Comparison of ENCODE assay signal across 1 cellular context in the genomic region with DNA sequence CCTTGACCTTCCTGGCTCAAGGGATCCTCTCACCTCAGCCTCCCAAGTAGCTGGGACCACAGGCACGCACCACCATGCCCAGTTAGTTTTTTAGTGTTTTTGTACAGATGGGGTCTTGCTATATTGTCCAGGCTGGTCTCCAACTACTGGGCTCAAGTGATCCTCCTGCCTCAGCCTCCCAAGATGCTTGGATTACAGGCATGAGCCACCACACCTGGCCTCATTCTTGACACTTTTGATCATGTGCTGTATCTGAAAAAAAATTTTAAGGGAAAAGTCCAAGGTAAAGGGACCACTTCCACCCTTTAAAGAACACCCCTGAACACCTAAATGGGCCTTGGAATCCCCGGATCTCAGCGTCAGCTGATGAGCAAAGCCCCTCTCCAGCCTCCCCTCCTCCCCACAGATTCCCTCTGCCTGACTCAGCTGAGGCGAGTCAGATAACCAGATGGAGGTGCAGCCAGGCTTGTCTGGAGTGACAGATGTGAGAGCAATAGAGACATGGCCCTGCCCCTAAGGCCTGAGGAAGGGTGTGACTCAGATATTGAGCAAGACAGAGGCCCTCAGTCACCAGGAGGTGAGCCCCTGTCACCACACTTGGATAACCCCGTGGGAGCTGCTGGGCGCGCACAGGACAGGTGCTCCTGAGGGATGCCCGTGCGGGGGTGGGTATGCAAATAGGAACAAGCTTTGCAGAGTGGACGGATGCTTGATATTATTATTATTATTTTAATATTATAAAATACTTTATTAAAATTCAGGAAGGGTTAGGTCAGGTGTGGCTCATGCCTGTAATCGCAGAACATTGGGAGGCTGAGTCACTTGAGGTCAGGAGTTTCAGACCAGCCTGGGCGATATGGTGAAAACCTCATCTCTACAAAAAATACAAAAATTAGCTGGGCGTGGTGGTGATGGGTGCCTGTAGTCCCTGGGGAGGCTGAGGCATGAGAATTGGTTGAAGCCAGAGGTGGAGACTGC.
A peak's percentile ranks its signal among the peaks of the same experiment; 100 is the strongest.
TF ChIP-seq lines count a peak whose summit lies in the region.

No MANE protein-coding gene starts in this region.

TF ChIP-seq in GM12878, 131 proteins besides CTCF, POLR2A, EP300 and RAD21 (continued from another document):
- peak; percentile 71 for TF ChIP-seq RUNX3 (IDR thresholded peaks at IDR 0.05; ENCODE audit: low read length)
- no peak for TF ChIP-seq RCOR1 (conservative IDR thresholded peaks at IDR 0.05; ENCODE audit: low read depth, low read length)
- no peak for TF ChIP-seq SMAD5 (IDR thresholded peaks at IDR 0.05; ENCODE audit: low read depth)
- TF ChIP-seq TCF12 (IDR thresholded peaks at IDR 0.05; ENCODE audit: low read depth, low read length) = peak; percentile 77
- TF ChIP-seq ETV6 (conservative IDR thresholded peaks at IDR 0.05 in 1 of 2, IDR thresholded peaks at IDR 0.05 in 1 of 2; ENCODE audit: borderline replicate concordance in 1 of 2, low read depth in 1 of 2) = peak in 1 of 2 experiments; percentile 33; a peak in 1 of 4 replicates
- peak; percentile 92 for TF ChIP-seq MEF2B (IDR thresholded peaks at IDR 0.05; ENCODE audit: partially characterized antibody, poor library complexity, severe bottlenecking)
- TF ChIP-seq BRCA1 (IDR thresholded peaks at IDR 0.05; ENCODE audit: low read depth, low read length) = no peak
- TF ChIP-seq WRNIP1 (IDR thresholded peaks at IDR 0.05; ENCODE audit: borderline replicate concordance, low read depth, low read length) = no peak
- TF ChIP-seq, protein P1, sequence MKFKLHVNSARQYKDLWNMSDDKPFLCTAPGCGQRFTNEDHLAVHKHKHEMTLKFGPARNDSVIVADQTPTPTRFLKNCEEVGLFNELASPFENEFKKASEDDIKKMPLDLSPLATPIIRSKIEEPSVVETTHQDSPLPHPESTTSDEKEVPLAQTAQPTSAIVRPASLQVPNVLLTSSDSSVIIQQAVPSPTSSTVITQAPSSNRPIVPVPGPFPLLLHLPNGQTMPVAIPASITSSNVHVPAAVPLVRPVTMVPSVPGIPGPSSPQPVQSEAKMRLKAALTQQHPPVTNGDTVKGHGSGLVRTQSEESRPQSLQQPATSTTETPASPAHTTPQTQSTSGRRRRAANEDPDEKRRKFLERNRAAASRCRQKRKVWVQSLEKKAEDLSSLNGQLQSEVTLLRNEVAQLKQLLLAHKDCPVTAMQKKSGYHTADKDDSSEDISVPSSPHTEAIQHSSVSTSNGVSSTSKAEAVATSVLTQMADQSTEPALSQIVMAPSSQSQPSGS (IDR thresholded peaks at IDR 0.05; ENCODE audit: low read length) = no peak
- 0 out of 2 replicates have a peak, but pooled peaks have one; percentile 46 for TF ChIP-seq TBL1XR1 (IDR thresholded peaks at IDR 0.05; ENCODE audit: low read depth, low read length)
- TF ChIP-seq RAD51 (IDR thresholded peaks at IDR 0.05) = 0 out of 2 replicates have a peak, but pooled peaks have one; percentile 14
- TF ChIP-seq MTA2 (IDR thresholded peaks at IDR 0.05; ENCODE audit: low read depth) = peak; percentile 52; the same call in 1 of the 2 replicates
- TF ChIP-seq NR2F1 (conservative IDR thresholded peaks at IDR 0.05) = peak; percentile 87
- TF ChIP-seq NBN (IDR thresholded peaks at IDR 0.05) = peak; percentile 52; the same call in 1 of the 2 replicates
- peak; percentile 21; the same call in 1 of the 2 replicates for TF ChIP-seq BACH1 (IDR thresholded peaks at IDR 0.05; ENCODE audit: borderline replicate concordance)
- TF ChIP-seq CREM (IDR thresholded peaks at IDR 0.05; ENCODE audit: low read depth) = peak; percentile 68; the same call in 1 of the 2 replicates
- peak; percentile 76 for TF ChIP-seq JUNB (IDR thresholded peaks at IDR 0.05)
- TF ChIP-seq, protein P2, sequence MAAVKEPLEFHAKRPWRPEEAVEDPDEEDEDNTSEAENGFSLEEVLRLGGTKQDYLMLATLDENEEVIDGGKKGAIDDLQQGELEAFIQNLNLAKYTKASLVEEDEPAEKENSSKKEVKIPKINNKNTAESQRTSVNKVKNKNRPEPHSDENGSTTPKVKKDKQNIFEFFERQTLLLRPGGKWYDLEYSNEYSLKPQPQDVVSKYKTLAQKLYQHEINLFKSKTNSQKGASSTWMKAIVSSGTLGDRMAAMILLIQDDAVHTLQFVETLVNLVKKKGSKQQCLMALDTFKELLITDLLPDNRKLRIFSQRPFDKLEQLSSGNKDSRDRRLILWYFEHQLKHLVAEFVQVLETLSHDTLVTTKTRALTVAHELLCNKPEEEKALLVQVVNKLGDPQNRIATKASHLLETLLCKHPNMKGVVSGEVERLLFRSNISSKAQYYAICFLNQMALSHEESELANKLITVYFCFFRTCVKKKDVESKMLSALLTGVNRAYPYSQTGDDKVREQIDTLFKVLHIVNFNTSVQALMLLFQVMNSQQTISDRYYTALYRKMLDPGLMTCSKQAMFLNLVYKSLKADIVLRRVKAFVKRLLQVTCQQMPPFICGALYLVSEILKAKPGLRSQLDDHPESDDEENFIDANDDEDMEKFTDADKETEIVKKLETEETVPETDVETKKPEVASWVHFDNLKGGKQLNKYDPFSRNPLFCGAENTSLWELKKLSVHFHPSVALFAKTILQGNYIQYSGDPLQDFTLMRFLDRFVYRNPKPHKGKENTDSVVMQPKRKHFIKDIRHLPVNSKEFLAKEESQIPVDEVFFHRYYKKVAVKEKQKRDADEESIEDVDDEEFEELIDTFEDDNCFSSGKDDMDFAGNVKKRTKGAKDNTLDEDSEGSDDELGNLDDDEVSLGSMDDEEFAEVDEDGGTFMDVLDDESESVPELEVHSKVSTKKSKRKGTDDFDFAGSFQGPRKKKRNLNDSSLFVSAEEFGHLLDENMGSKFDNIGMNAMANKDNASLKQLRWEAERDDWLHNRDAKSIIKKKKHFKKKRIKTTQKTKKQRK (IDR thresholded peaks at IDR 0.05; ENCODE audit: low read depth, low read length) = no peak
- peak; percentile 94 for TF ChIP-seq PAX5 (IDR thresholded peaks at IDR 0.05; ENCODE audit: borderline replicate concordance, low read depth, low read length)
- no peak for TF ChIP-seq SUZ12 (IDR thresholded peaks at IDR 0.05; ENCODE audit: unreplicated experiment)
- no peak for TF ChIP-seq KLF5 (IDR thresholded peaks at IDR 0.05; ENCODE audit: partially characterized antibody)
- TF ChIP-seq ATF7 (IDR thresholded peaks at IDR 0.05; ENCODE audit: low read depth) = peak; percentile 49; the same call in 1 of the 2 replicates
- TF ChIP-seq BCLAF1 (IDR thresholded peaks at IDR 0.05) = no peak
- peak; percentile 65 for TF ChIP-seq BCL3 (IDR thresholded peaks at IDR 0.05; ENCODE audit: borderline replicate concordance, insufficient read depth, low read depth, low read length, poor library complexity, severe bottlenecking)
- TF ChIP-seq SMARCA5 (IDR thresholded peaks at IDR 0.05) = peak; percentile 81
- no peak for TF ChIP-seq SP1 (IDR thresholded peaks at IDR 0.05; ENCODE audit: low read depth, low read length)
- no peak for TF ChIP-seq KAT2A (conservative IDR thresholded peaks at IDR 0.05; ENCODE audit: control insufficient read depth, low read depth, low read length)
